In the genomic region with DNA sequence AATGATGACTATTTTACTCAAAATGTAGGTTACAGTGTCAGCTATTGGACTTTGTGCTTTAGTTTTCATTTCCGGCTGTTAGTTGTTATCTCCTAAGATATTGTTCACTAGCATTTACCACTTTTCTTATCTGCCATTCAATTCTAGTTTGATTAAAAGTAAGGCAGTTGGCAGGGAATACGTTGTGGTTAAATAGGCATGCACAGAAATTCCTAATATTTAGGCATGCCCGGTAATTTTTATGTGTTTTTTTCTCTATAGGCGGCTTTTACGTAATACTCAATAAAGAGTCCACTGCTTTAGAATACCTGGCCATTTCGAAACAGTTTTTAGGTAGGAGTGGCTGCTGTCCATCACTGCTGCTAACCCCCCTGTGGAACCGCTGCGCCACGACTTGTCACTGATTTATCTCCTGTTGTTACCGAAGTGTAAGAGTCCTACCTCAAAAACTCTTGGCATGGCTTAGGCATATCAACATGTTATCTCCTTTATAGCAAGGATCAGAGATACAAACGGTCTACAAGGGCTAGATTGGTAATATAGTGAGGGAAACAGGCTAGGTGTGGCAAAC, we compare ENCODE assay signal across 1 cellular context.
TF ChIP-seq lines count a peak whose summit lies in the region.

No MANE protein-coding gene starts in this region.

TF ChIP-seq in K562, 482 proteins besides CTCF, POLR2A, EP300 and RAD21:
- TF ChIP-seq PKNOX1 (IDR thresholded peaks at IDR 0.05): 0 out of 2 replicates have a peak, but pooled peaks have one; percentile 7
- TF ChIP-seq, protein P1, sequence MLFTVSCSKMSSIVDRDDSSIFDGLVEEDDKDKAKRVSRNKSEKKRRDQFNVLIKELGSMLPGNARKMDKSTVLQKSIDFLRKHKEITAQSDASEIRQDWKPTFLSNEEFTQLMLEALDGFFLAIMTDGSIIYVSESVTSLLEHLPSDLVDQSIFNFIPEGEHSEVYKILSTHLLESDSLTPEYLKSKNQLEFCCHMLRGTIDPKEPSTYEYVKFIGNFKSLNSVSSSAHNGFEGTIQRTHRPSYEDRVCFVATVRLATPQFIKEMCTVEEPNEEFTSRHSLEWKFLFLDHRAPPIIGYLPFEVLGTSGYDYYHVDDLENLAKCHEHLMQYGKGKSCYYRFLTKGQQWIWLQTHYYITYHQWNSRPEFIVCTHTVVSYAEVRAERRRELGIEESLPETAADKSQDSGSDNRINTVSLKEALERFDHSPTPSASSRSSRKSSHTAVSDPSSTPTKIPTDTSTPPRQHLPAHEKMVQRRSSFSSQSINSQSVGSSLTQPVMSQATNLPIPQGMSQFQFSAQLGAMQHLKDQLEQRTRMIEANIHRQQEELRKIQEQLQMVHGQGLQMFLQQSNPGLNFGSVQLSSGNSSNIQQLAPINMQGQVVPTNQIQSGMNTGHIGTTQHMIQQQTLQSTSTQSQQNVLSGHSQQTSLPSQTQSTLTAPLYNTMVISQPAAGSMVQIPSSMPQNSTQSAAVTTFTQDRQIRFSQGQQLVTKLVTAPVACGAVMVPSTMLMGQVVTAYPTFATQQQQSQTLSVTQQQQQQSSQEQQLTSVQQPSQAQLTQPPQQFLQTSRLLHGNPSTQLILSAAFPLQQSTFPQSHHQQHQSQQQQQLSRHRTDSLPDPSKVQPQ (CRISPR knock-in tag; IDR thresholded peaks at IDR 0.05; ENCODE audit: borderline replicate concordance): no peak
TF ChIP-seq in K562: peak in this region for 1.
